ENCODE assay signal across 8 cellular contexts in genomic region chr7:17530741-17531417, GRCh38.
DNase-seq lines count a peak whose midpoint lies in the region; ATAC-seq, FAIRE-seq and TF ChIP-seq lines count a peak whose summit lies in the region.

No MANE protein-coding gene starts in this region.

- H3K4me1 ChIP-seq in esophagus muscularis mucosa = peaks cover 0 to 4% (median 2%) of the 10 kb centered on the region in 4 donors

- no peaks in the 10 kb centered on the region for H3K36me3 ChIP-seq in esophagus muscularis mucosa

- WGBS in esophagus muscularis mucosa = 80% methylated on average over 5 of the region's 5 CpGs

- peaks cover 0 to 3% of the 10 kb centered on the region in 2 donors for H3K27me3 Mint-ChIP-seq in natural killer cell (ENCODE audit: low read depth in 2 of 2)
- peaks cover 4% of the 10 kb centered on the region for H3K27me3 Mint-ChIP-seq in activated naive CD4-positive, alpha-beta T cell treated with anti-CD3 and anti-CD28 coated beads, Interleukin-2, amount 10 ng/mL, durations not matched to agents 7 days and 5 days

- no peak for DNase-seq in D721Med (ENCODE audit: insufficient read length, low spot score)
- DNase-seq in M059J (ENCODE audit: low read depth) = peak; percentile 57
- no peak for DNase-seq in esophagus muscularis mucosa (ENCODE audit: extremely low spot score)
- DNase-seq in activated naive CD4-positive, alpha-beta T cell treated with Interleukin-2 at 50 U/mL for 16 hours = no peak
- no peak for DNase-seq in natural killer cell
- DNase-seq in posterior vena cava (ENCODE audit: low spot score) = no peak
- DNase-seq in activated naive CD4-positive, alpha-beta T cell treated with anti-CD3 and anti-CD28 coated beads, Interleukin-2, amount 10 ng/mL, durations not matched to agents 7 days and 5 days = no peak

- no peaks in the 10 kb centered on the region for H3K27me3 ChIP-seq in esophagus muscularis mucosa

- H3K4me3 ChIP-seq in esophagus muscularis mucosa = no peak overlapping the region

- intact Hi-C loops in esophagus muscularis mucosa (cut with DNase I) = loop anchor here (5.0 to 10.0 kb wide), 2 partner anchors 216 to 549 kb away; no protein-coding TSS in a partner anchor
- intact Hi-C loops in natural killer cell (cut with micrococcal nuclease) = no loop called here
- intact Hi-C loops in posterior vena cava (cut with DNase I) = no loop called here

- H3K27ac Mint-ChIP-seq in natural killer cell = no peak overlapping the region
- no peak overlapping the region for H3K27ac Mint-ChIP-seq in activated naive CD4-positive, alpha-beta T cell treated with anti-CD3 and anti-CD28 coated beads, Interleukin-2, amount 10 ng/mL, durations not matched to agents 7 days and 5 days

- no peak for TF ChIP-seq EP300 in esophagus muscularis mucosa (IDR thresholded peaks at IDR 0.05)

- TF ChIP-seq POLR2A in esophagus muscularis mucosa (IDR thresholded peaks at IDR 0.05; ENCODE audit: low read depth) = no peak

- FAIRE-seq in D721Med (lab: Jason Lieb, UNC) = no peak

- no peaks in the 10 kb centered on the region for H3K9me3 ChIP-seq in esophagus muscularis mucosa

- TF ChIP-seq CTCF in D721Med (IDR thresholded peaks at IDR 0.05; ENCODE audit: insufficient read depth, missing control alignments) = peak; percentile 40
- peak; percentile 14 to 40 (median 21) for TF ChIP-seq CTCF in esophagus muscularis mucosa (IDR thresholded peaks at IDR 0.05)
- no peak for TF ChIP-seq CTCF in natural killer cell (IDR thresholded peaks at IDR 0.05)

- H3K4me1 Mint-ChIP-seq in natural killer cell = no peaks in the 10 kb centered on the region
- peaks cover 18% of the 10 kb centered on the region for H3K4me1 Mint-ChIP-seq in activated naive CD4-positive, alpha-beta T cell treated with anti-CD3 and anti-CD28 coated beads, Interleukin-2, amount 10 ng/mL, durations not matched to agents 7 days and 5 days

- no peak overlapping the region for H3K4me3 Mint-ChIP-seq in natural killer cell
- H3K4me3 Mint-ChIP-seq in activated naive CD4-positive, alpha-beta T cell treated with anti-CD3 and anti-CD28 coated beads, Interleukin-2, amount 10 ng/mL, durations not matched to agents 7 days and 5 days = no peak overlapping the region

- ATAC-seq in GM19438 (IDR thresholded peaks at IDR 0.05; ENCODE audit: low read depth, unreplicated experiment) = peak; percentile 65
- no peak for ATAC-seq in natural killer cell

- H3K9me3 Mint-ChIP-seq in natural killer cell = no peaks in the 10 kb centered on the region
- H3K9me3 Mint-ChIP-seq in activated naive CD4-positive, alpha-beta T cell treated with anti-CD3 and anti-CD28 coated beads, Interleukin-2, amount 10 ng/mL, durations not matched to agents 7 days and 5 days = no peaks in the 10 kb centered on the region

- CTCF ChIA-PET in activated naive CD4-positive, alpha-beta T cell treated with anti-CD3 and anti-CD28 coated beads, Interleukin-2, amount 10 ng/mL, durations not matched to agents 7 days and 5 days (lab: Charles Lee) = interaction anchor here (0.9 to 1.2 kb wide), 4 partner anchors 10 to 605 kb away, joined by 3 to 6 read pairs (median 4); no protein-coding TSS in a partner anchor

- no peak overlapping the region for H3K27ac ChIP-seq in esophagus muscularis mucosa (replicated peaks in 1 of 4)

- no peaks in the 10 kb centered on the region for H3K36me3 Mint-ChIP-seq in natural killer cell
- no peaks in the 10 kb centered on the region for H3K36me3 Mint-ChIP-seq in activated naive CD4-positive, alpha-beta T cell treated with anti-CD3 and anti-CD28 coated beads, Interleukin-2, amount 10 ng/mL, durations not matched to agents 7 days and 5 days
